In genomic region chr10:93064874-93065660, GRCh38 we compare ENCODE assay signal across 1 cellular context.
TF ChIP-seq lines count a peak whose summit lies in the region.

No MANE protein-coding gene starts in this region.

TF ChIP-seq in HepG2, 621 proteins besides CTCF, POLR2A, EP300 and RAD21:
- TF ChIP-seq NFYC (CRISPR knock-in tag; IDR thresholded peaks at IDR 0.05) (no peak), WIZ (CRISPR knock-in tag; IDR thresholded peaks at IDR 0.05) (no peak)
